Comparison of ENCODE assay signal across 17 cellular contexts in the genomic region with DNA sequence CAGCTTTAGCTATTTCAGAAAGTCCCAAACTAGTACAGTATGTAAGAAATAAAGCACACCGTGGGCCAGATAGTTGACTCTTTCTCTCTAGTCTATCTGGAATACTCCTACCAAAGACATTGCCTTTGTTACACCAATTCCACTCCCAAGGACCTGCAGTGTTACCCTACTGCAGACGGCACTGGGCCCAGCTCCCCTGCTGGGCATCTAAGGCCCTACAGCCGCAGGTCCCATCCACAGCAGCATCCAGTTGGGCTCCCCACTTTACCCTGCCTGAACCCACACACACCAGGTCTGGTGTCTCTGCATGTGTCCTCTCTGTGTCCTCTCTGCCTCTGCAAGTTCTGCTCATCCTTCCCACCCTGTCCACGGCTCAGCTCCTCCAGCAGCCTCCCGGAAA. TPM values are rescaled to one million over a fixed set of nuclear protein-coding genes. Genes with fewer than 3 reads are reported as not detected.
DNase-seq lines count a peak whose midpoint lies in the region; ATAC-seq, FAIRE-seq and TF ChIP-seq lines count a peak whose summit lies in the region.
"Had no signal": no experiment of that assay in that cellular context is flagged by ENCODE, and none has a peak within 500 bp of the region (broad histone marks: within the 10 kb centered on the region; RNA-seq: fewer than 3 reads in every experiment).

No MANE protein-coding gene starts in this region.

- no peaks in the 10 kb centered on the region for H3K9me3 ChIP-seq in OCI-LY1 (ENCODE audit: low read length)
- H3K9me3 ChIP-seq: body of pancreas had no signal

- H3K27me3 ChIP-seq in OCI-LY1 (ENCODE audit: insufficient read depth, low read length), result no peaks in the 10 kb centered on the region
- H3K27me3 ChIP-seq: body of pancreas had no signal

- peak overlapping the region; percentile 62; the same call in 1 of the 2 replicates for H3K4me2 ChIP-seq in OCI-LY1 (ENCODE audit: low read length)

- H3K4me1 Mint-ChIP-seq in activated CD8-positive, alpha-beta memory T cell treated with anti-CD3 and anti-CD28 coated beads, Interleukin-2, amount 10 ng/mL, durations not matched to agents 7 days and 5 days, result peaks cover 29% of the 10 kb centered on the region
- H3K4me1 Mint-ChIP-seq in stimulated activated memory B cell treated with anti-CD40 and anti-IgM and Interleukin-4, amounts not matched to agents 10 μg/mL and 1 μg/mL and 100 μg/mL, for 72 hours, result peaks cover 88% of the 10 kb centered on the region

- no peaks in the 10 kb centered on the region for H4K20me1 ChIP-seq in OCI-LY1 (ENCODE audit: insufficient read depth, low read length)

- H3F3A ChIP-seq in OCI-LY1 (ENCODE audit: insufficient read depth, low read length), result no peaks in the 10 kb centered on the region

- H3K36me3 ChIP-seq in OCI-LY1 (ENCODE audit: insufficient read depth, low read length), result peaks cover 93% of the 10 kb centered on the region

- peak overlapping the region; percentile 57; the same call in 1 of the 2 replicates for H3K9ac ChIP-seq in OCI-LY1 (ENCODE audit: low read length)

- TF ChIP-seq CTCF in OCI-LY1 (IDR thresholded peaks at IDR 0.05; ENCODE audit: low read length) (no peak), epithelial cell of esophagus (IDR thresholded peaks at IDR 0.05; ENCODE audit: insufficient read depth, low read depth, low read length, missing control alignments) (peak; percentile 11)

- H3K4me3 ChIP-seq in OCI-LY1 (ENCODE audit: low read depth, low read length, poor library complexity, severe bottlenecking) (no peak overlapping the region), epithelial cell of esophagus (ENCODE audit: low read length) (no peak overlapping the region)
- H3K4me3 ChIP-seq: body of pancreas had no signal

- no peaks in the 10 kb centered on the region for H3K79me2 ChIP-seq in OCI-LY1 (ENCODE audit: insufficient read depth, low read length)

- peaks cover 34% of the 10 kb centered on the region for H3K4me1 ChIP-seq in OCI-LY1 (ENCODE audit: insufficient read depth, low read length, severe bottlenecking)

- FAIRE-seq in H54 (lab: Jason Lieb, UNC), result no peak
- FAIRE-seq: GM18507 had no signal

- H3K27ac Mint-ChIP-seq in activated CD8-positive, alpha-beta memory T cell treated with anti-CD3 and anti-CD28 coated beads, Interleukin-2, amount 10 ng/mL, durations not matched to agents 7 days and 5 days, result peak overlapping the region; percentile 10
- peak overlapping the region; percentile 89 for H3K27ac Mint-ChIP-seq in stimulated activated memory B cell treated with anti-CD40 and anti-IgM and Interleukin-4, amounts not matched to agents 10 μg/mL and 1 μg/mL and 100 μg/mL, for 72 hours

- peak overlapping the region; percentile 95 for H3K27ac ChIP-seq in OCI-LY1 (ENCODE audit: low read depth, low read length, poor library complexity, severe bottlenecking)

- CTCF ChIA-PET in activated CD8-positive, alpha-beta memory T cell treated with anti-CD3 and anti-CD28 coated beads, Interleukin-2, amount 10 ng/mL, durations not matched to agents 7 days and 5 days (lab: Charles Lee), result interaction anchor here (1.1 to 1.5 kb wide), 4 partner anchors 10 to 107 kb away, joined by 3 to 11 read pairs (median 5); no protein-coding TSS in a partner anchor

- no peak overlapping the region for H3K4me3 Mint-ChIP-seq in activated CD8-positive, alpha-beta memory T cell treated with anti-CD3 and anti-CD28 coated beads, Interleukin-2, amount 10 ng/mL, durations not matched to agents 7 days and 5 days
- H3K4me3 Mint-ChIP-seq in stimulated activated memory B cell treated with anti-CD40 and anti-IgM and Interleukin-4, amounts not matched to agents 10 μg/mL and 1 μg/mL and 100 μg/mL, for 72 hours, result no peak overlapping the region

- H3K27me3 Mint-ChIP-seq in activated CD8-positive, alpha-beta memory T cell treated with anti-CD3 and anti-CD28 coated beads, Interleukin-2, amount 10 ng/mL, durations not matched to agents 7 days and 5 days, result no peaks in the 10 kb centered on the region
- H3K27me3 Mint-ChIP-seq in stimulated activated memory B cell treated with anti-CD40 and anti-IgM and Interleukin-4, amounts not matched to agents 10 μg/mL and 1 μg/mL and 100 μg/mL, for 72 hours, result no peaks in the 10 kb centered on the region

- ATAC-seq in activated CD8-positive, alpha-beta memory T cell treated with anti-CD3 and anti-CD28 coated beads, Interleukin-2, amount 10 ng/mL, durations not matched to agents 7 days and 5 days, result no peak
- no peak for ATAC-seq in stimulated activated memory B cell treated with anti-CD40 and anti-IgM and Interleukin-4, amounts not matched to agents 10 μg/mL and 1 μg/mL and 100 μg/mL, for 72 hours
- no peak for ATAC-seq in HG03342 (IDR thresholded peaks at IDR 0.05; ENCODE audit: unreplicated experiment)
- ATAC-seq: activated CD4-positive, CD25-positive, alpha-beta regulatory T cell treated with anti-CD3 and anti-CD28 coated beads, Interleukin-2, amount 50 U/mL, for 24 hours; body of pancreas had no signal

- DNase-seq in activated CD8-positive, alpha-beta memory T cell treated with anti-CD3 and anti-CD28 coated beads, Interleukin-2, amount 10 ng/mL, durations not matched to agents 7 days and 5 days, result no peak
- no peak for DNase-seq in activated CD8-positive, alpha-beta memory T cell treated with anti-CD3 and anti-CD28 coated beads, Interleukin-2, amount 50 U/mL, for 4 hours
- DNase-seq in epithelial cell of esophagus (ENCODE audit: low read depth), result no peak
- DNase-seq in H54 (ENCODE audit: insufficient read length, low spot score), result no peak
- DNase-seq in NOMO-1 (lab: John Stamatoyannopoulos, UW; ENCODE audit: unreplicated experiment in 2 of 2), result no peak
- DNase-seq: activated effector memory CD4-positive, alpha-beta T cell treated with Interleukin-2 at 50 U/mL for 16 hours; body of pancreas; DMS79 treated with DMSO at 0.1 percent for 48 hours; left ventricle myocardium superior; nucleus accumbens; stimulated activated CD4-positive, alpha-beta T cell treated with anti-CD3 and anti-CD28 coated beads, Interleukin-12 subunit alpha, Interleukin-12 subunit beta, amount 100 ng/mL, for 4 hours; trophoblast cell had no signal

- no peak for TF ChIP-seq POLR2A in H54 (IDR thresholded peaks at IDR 0.05; ENCODE audit: low read depth, low read length)

- H3K9me3 Mint-ChIP-seq in activated CD8-positive, alpha-beta memory T cell treated with anti-CD3 and anti-CD28 coated beads, Interleukin-2, amount 10 ng/mL, durations not matched to agents 7 days and 5 days (ENCODE audit: low read depth), result no peaks in the 10 kb centered on the region
- H3K9me3 Mint-ChIP-seq in stimulated activated memory B cell treated with anti-CD40 and anti-IgM and Interleukin-4, amounts not matched to agents 10 μg/mL and 1 μg/mL and 100 μg/mL, for 72 hours, result no peaks in the 10 kb centered on the region

- H3K36me3 Mint-ChIP-seq in activated CD8-positive, alpha-beta memory T cell treated with anti-CD3 and anti-CD28 coated beads, Interleukin-2, amount 10 ng/mL, durations not matched to agents 7 days and 5 days, result peaks cover 46% of the 10 kb centered on the region
- H3K36me3 Mint-ChIP-seq in stimulated activated memory B cell treated with anti-CD40 and anti-IgM and Interleukin-4, amounts not matched to agents 10 μg/mL and 1 μg/mL and 100 μg/mL, for 72 hours, result peaks cover 91% of the 10 kb centered on the region

- H3K9me2 ChIP-seq in OCI-LY1 (ENCODE audit: low read depth, low read length), result no peaks in the 10 kb centered on the region

- no peak overlapping the region for H2AFZ ChIP-seq in OCI-LY1 (ENCODE audit: low read length)

RNA-seq across cellular contexts. Expression of gene TNIP1, which starts 22.5 kb away (rescaled TPM):
- 100 to 1,000 TPM; 136 to 201 TPM for total RNA-seq in activated CD8-positive, alpha-beta memory T cell treated with anti-CD3 and anti-CD28 coated beads, Interleukin-2, amount 10 ng/mL, durations not matched to agents 7 days and 5 days

RNA-seq across cellular contexts. Expression of gene GPX3, which starts 37.9 kb away (rescaled TPM):
- total RNA-seq in activated CD8-positive, alpha-beta memory T cell treated with anti-CD3 and anti-CD28 coated beads, Interleukin-2, amount 10 ng/mL, durations not matched to agents 7 days and 5 days, result not detected
